In genomic region chr17:38603786-38604478, GRCh38 we compare ENCODE assay signal across 1 cellular context.
A peak's percentile ranks its signal among the peaks of the same experiment; 100 is the strongest.
TF ChIP-seq lines count a peak whose summit lies in the region.

No MANE protein-coding gene starts in this region.

TF ChIP-seq in H1, 55 proteins besides CTCF, POLR2A, EP300 and RAD21:
- TF ChIP-seq USF2 (IDR thresholded peaks at IDR 0.05; ENCODE audit: low read length) (no peak), FOSL1 (IDR thresholded peaks at IDR 0.05; ENCODE audit: insufficient read depth, low read depth, low read length) (no peak), RBBP5 (IDR thresholded peaks at IDR 0.05; ENCODE audit: borderline replicate concordance, low read depth, low read length) (0 out of 2 replicates have a peak, but pooled peaks have one; percentile 4), NANOG (IDR thresholded peaks at IDR 0.05; ENCODE audit: insufficient read depth, low read depth, low read length, poor library complexity, severe bottlenecking) (no peak), EZH2 (IDR thresholded peaks at IDR 0.05; ENCODE audit: low read depth, low read length, severe bottlenecking) (no peak), CHD1 (IDR thresholded peaks at IDR 0.05; ENCODE audit: low read depth, low read length) (no peak), ASH2L (IDR thresholded peaks at IDR 0.05; ENCODE audit: low read length) (no peak)
